21 cellular contexts compared by ENCODE assay signal in genomic region chr6:157172830-157173536, GRCh38.
"Had no signal": no experiment of that assay in that cellular context is flagged by ENCODE, and none has a peak within 500 bp of the region (broad histone marks: within the 10 kb centered on the region; RNA-seq: fewer than 3 reads in every experiment).

No MANE protein-coding gene starts in this region.

- H3K9ac ChIP-seq: neural progenitor cell had no signal

- DNase-seq: activated CD4-positive, alpha-beta T cell treated with anti-CD3 and anti-CD28 coated beads, Interleukin-2, amount 10 ng/mL, durations not matched to agents 24 days and 14 days; activated CD8-positive, alpha-beta T cell treated with anti-CD3 and anti-CD28 coated beads for 36 hours; activated effector memory CD4-positive, alpha-beta T cell treated with anti-CD3 and anti-CD28 coated beads, Interleukin-2, amount 50 U/mL, for 16 hours; activated T-cell treated with anti-CD3 and anti-CD28 coated beads, Interleukin-2, amount 50 U/mL, for 4 hours; foreskin keratinocyte; left lung; mammary epithelial cell; midbrain; stimulated activated CD4-positive, alpha-beta T cell treated with anti-CD3 and anti-CD28 coated beads, Interleukin-4, amount 100 ng/mL, for 4 hours; stimulated activated naive B cell treated with anti-CD40 and anti-IgM and Interleukin-4, amounts not matched to agents 10 μg/mL and 1 μg/mL and 100 μg/mL, for 72 hours had no signal

- ATAC-seq: activated CD8-positive, alpha-beta T cell treated with anti-CD3 and anti-CD28 coated beads for 36 hours; activated naive CD4-positive, alpha-beta T cell treated with anti-CD3 and anti-CD28 coated beads, Interleukin-2, amount 50 U/mL, for 72 hours; activated T-cell treated with anti-CD3 and anti-CD28 coated beads, Interleukin-2, amount 50 U/mL, for 4 hours; foreskin keratinocyte; left lung; psoas muscle; right cardiac atrium; stimulated activated naive B cell treated with anti-CD40 and anti-IgM and Interleukin-4, amounts not matched to agents 10 μg/mL and 1 μg/mL and 100 μg/mL, for 72 hours had no signal

- H3K4me3 ChIP-seq: adrenal gland, left lung, neural progenitor cell, psoas muscle, smooth muscle cell had no signal

- H3K4me1 ChIP-seq: foreskin keratinocyte had no signal

- FAIRE-seq: astrocyte, bronchial epithelial cell, colon, keratinocyte, TTC549 had no signal

- H3K27me3 ChIP-seq: adrenal gland, foreskin keratinocyte, left lung, neural progenitor cell had no signal

- H3K27ac ChIP-seq: foreskin keratinocyte, left lung, psoas muscle had no signal

- H3K36me3 ChIP-seq: adrenal gland, neural progenitor cell had no signal

- H3K9me3 ChIP-seq: adrenal gland, left lung, psoas muscle had no signal

- H2AFZ ChIP-seq: neural progenitor cell had no signal

- H3K4me2 ChIP-seq: neural progenitor cell, smooth muscle cell had no signal
